In genomic region chr11:76783294-76783900, GRCh38 we compare ENCODE assay signal across 1 cellular context.
TF ChIP-seq lines count a peak whose summit lies in the region.

A gene with protein sequence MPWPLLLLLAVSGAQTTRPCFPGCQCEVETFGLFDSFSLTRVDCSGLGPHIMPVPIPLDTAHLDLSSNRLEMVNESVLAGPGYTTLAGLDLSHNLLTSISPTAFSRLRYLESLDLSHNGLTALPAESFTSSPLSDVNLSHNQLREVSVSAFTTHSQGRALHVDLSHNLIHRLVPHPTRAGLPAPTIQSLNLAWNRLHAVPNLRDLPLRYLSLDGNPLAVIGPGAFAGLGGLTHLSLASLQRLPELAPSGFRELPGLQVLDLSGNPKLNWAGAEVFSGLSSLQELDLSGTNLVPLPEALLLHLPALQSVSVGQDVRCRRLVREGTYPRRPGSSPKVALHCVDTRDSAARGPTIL (plus strand): TSS chr11:76783356. CDS start chr11:76795617, 12,261 bp downstream.

TF ChIP-seq in H1, 55 proteins besides CTCF, POLR2A, EP300 and RAD21 (continued from another document):
- TF ChIP-seq MAX (IDR thresholded peaks at IDR 0.05) (peak; percentile 91), SIN3A (conservative IDR thresholded peaks at IDR 0.05 in 1 of 2, IDR thresholded peaks at IDR 0.05 in 1 of 2; ENCODE audit: low read depth in 1 of 2, low read length in 2 of 2) (peak; percentile 16 to 56; a peak in 1 of 4 replicates), EGR1 (IDR thresholded peaks at IDR 0.05; ENCODE audit: borderline replicate concordance, low read depth, low read length) (no peak), SIX5 (IDR thresholded peaks at IDR 0.05; ENCODE audit: low read depth, low read length) (no peak), ASH2L (IDR thresholded peaks at IDR 0.05; ENCODE audit: low read length) (peak; percentile 56), POU5F1 (IDR thresholded peaks at IDR 0.05; ENCODE audit: low read depth, low read length) (no peak), JUN (IDR thresholded peaks at IDR 0.05; ENCODE audit: low read depth, low read length) (no peak), TAF1 (IDR thresholded peaks at IDR 0.05; ENCODE audit: low read depth, low read length) (peak; percentile 75), BACH1 (IDR thresholded peaks at IDR 0.05; ENCODE audit: low read length) (peak; percentile 37; the same call in 1 of the 2 replicates)
- TF ChIP-seq, protein P1, sequence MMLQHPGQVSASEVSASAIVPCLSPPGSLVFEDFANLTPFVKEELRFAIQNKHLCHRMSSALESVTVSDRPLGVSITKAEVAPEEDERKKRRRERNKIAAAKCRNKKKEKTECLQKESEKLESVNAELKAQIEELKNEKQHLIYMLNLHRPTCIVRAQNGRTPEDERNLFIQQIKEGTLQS (IDR thresholded peaks at IDR 0.05; ENCODE audit: insufficient read depth, low read depth, low read length), result no peak
